In the genomic region with DNA sequence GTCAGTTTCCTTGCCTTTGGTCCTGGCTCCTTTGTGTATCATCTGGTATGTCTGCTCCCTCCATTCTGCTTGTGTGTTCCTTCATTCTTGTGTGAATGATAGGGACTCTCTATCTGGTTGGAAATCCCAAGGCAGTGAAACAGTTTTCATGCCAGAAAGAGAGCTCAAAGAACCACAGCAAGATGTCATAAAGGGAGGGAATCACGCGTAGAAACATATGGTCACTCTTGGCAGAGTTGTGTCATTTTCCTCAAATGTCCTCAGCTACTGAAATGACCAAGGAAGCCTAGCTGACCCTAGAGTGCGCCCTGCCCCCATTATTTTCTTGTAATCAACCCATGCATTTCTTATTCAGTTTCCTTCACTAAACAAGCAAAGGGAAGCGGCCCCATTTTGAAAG, we compare ENCODE assay signal across 24 cellular contexts. TPM values are rescaled to one million over a fixed set of nuclear protein-coding genes. Genes with fewer than 3 reads are reported as not detected.
DNase-seq lines count a peak whose midpoint lies in the region; ATAC-seq, FAIRE-seq and TF ChIP-seq lines count a peak whose summit lies in the region.
"Had no signal": no experiment of that assay in that cellular context is flagged by ENCODE, and none has a peak within 500 bp of the region (broad histone marks: within the 10 kb centered on the region; RNA-seq: fewer than 3 reads in every experiment).

No MANE protein-coding gene starts in this region.

- no peaks in the 10 kb centered on the region for H3K27me3 Mint-ChIP-seq in T-helper 1 cell treated with Interleukin-12 subunit alpha and Interleukin-12 subunit beta and Interleukin-4 antibody, amounts not matched to agents 30 μg/mL and 1 μg/mL, for 36 hours (ENCODE audit: low read depth)
- no peaks in the 10 kb centered on the region for H3K27me3 Mint-ChIP-seq in activated naive CD8-positive, alpha-beta T cell treated with anti-CD3 and anti-CD28 coated beads, Interleukin-2, amount 50 U/mL, for 24 hours
- no peaks in the 10 kb centered on the region for H3K27me3 Mint-ChIP-seq in natural killer cell treated with Interleukin-12 subunit alpha and Interleukin-12 subunit beta and Interleukin-15 and Interleukin-18, amount 100 ng/mL, for 72 hours
- H3K27me3 Mint-ChIP-seq: stimulated activated naive B cell treated with anti-CD40 and anti-IgM and Interleukin-4, amounts not matched to agents 10 μg/mL and 1 μg/mL and 100 μg/mL, for 72 hours had no signal

- no peak overlapping the region for H3K9ac ChIP-seq in kidney (ENCODE audit: low read length in 2 of 2)
- H3K9ac ChIP-seq: KMS-11 had no signal

- H3K4me1 ChIP-seq in kidney (ENCODE audit: control insufficient read depth in 1 of 2, insufficient read depth in 1 of 2, low read depth in 1 of 2, low read length in 2 of 2): peaks cover 0 to 2% of the 10 kb centered on the region in 2 donors
- H3K4me1 ChIP-seq: esophagus squamous epithelium, gastrocnemius medialis had no signal

- no peak for DNase-seq in T-helper 1 cell
- peak; percentile 5 for DNase-seq in RPMI7951 (ENCODE audit: low read depth)
- no peak for DNase-seq in activated naive CD8-positive, alpha-beta T cell treated with anti-CD3 and anti-CD28 coated beads, Interleukin-2, amount 50 U/mL, for 24 hours
- DNase-seq in natural killer cell treated with Interleukin-12 subunit alpha and Interleukin-12 subunit beta and Interleukin-15 and Interleukin-18, amount 100 ng/mL, for 72 hours (ENCODE audit: low spot score): no peak
- DNase-seq in NCI-H82 treated with DMSO at 0.1 percent for 48 hours (lab: John Stamatoyannopoulos, UW; ENCODE audit: unreplicated experiment): no peak
- DNase-seq in erythroblast (lab: John Stamatoyannopoulos, UW): no peak
- DNase-seq in kidney: no peak
- DNase-seq: activated CD4-positive, alpha-beta T cell treated with anti-CD3 and anti-CD28 coated beads for 4 hours; activated naive CD4-positive, alpha-beta T cell treated with Interleukin-2 at 50 U/mL for 16 hours; DND-41; esophagus squamous epithelium; gastrocnemius medialis; NCI-H1694 treated with DMSO at 0.1 percent for 48 hours; NCI-H526; nucleus accumbens; small intestine; stimulated activated CD4-positive, alpha-beta T cell treated with anti-CD3 and anti-CD28 coated beads, Interleukin-2, amount 100 ng/mL, for 24 hours; stimulated activated naive B cell treated with anti-CD40 and anti-IgM and Interleukin-4, amounts not matched to agents 10 μg/mL and 1 μg/mL and 100 μg/mL, for 72 hours had no signal

- ATAC-seq in activated naive CD8-positive, alpha-beta T cell treated with anti-CD3 and anti-CD28 coated beads, Interleukin-2, amount 50 U/mL, for 24 hours: no peak
- no peak for ATAC-seq in natural killer cell treated with Interleukin-12 subunit alpha and Interleukin-12 subunit beta and Interleukin-15 and Interleukin-18, amount 100 ng/mL, for 72 hours
- ATAC-seq: gastrocnemius medialis; stimulated activated naive B cell treated with anti-CD40 and anti-IgM and Interleukin-4, amounts not matched to agents 10 μg/mL and 1 μg/mL and 100 μg/mL, for 72 hours had no signal

- no peak overlapping the region for H3K4me3 Mint-ChIP-seq in T-helper 1 cell treated with Interleukin-12 subunit alpha and Interleukin-12 subunit beta and Interleukin-4 antibody, amounts not matched to agents 30 μg/mL and 1 μg/mL, for 36 hours
- no peak overlapping the region for H3K4me3 Mint-ChIP-seq in activated naive CD8-positive, alpha-beta T cell treated with anti-CD3 and anti-CD28 coated beads, Interleukin-2, amount 50 U/mL, for 24 hours
- no peak overlapping the region for H3K4me3 Mint-ChIP-seq in natural killer cell treated with Interleukin-12 subunit alpha and Interleukin-12 subunit beta and Interleukin-15 and Interleukin-18, amount 100 ng/mL, for 72 hours
- H3K4me3 Mint-ChIP-seq: stimulated activated naive B cell treated with anti-CD40 and anti-IgM and Interleukin-4, amounts not matched to agents 10 μg/mL and 1 μg/mL and 100 μg/mL, for 72 hours had no signal

- peak overlapping the region; percentile 26 for H3K27ac Mint-ChIP-seq in T-helper 1 cell treated with Interleukin-12 subunit alpha and Interleukin-12 subunit beta and Interleukin-4 antibody, amounts not matched to agents 30 μg/mL and 1 μg/mL, for 36 hours
- H3K27ac Mint-ChIP-seq in activated naive CD8-positive, alpha-beta T cell treated with anti-CD3 and anti-CD28 coated beads, Interleukin-2, amount 50 U/mL, for 24 hours: peak overlapping the region; percentile 79
- peak overlapping the region; percentile 54 to 85 for H3K27ac Mint-ChIP-seq in natural killer cell treated with Interleukin-12 subunit alpha and Interleukin-12 subunit beta and Interleukin-15 and Interleukin-18, amount 100 ng/mL, for 72 hours
- H3K27ac Mint-ChIP-seq: stimulated activated naive B cell treated with anti-CD40 and anti-IgM and Interleukin-4, amounts not matched to agents 10 μg/mL and 1 μg/mL and 100 μg/mL, for 72 hours had no signal

- no peak overlapping the region for H3K4me3 ChIP-seq in kidney (ENCODE audit: low read length in 2 of 2)
- H3K4me3 ChIP-seq: esophagus squamous epithelium, gastrocnemius medialis had no signal

- no peak for TF ChIP-seq POLR2A in erythroblast (IDR thresholded peaks at IDR 0.05; ENCODE audit: low read length)

- TF ChIP-seq CTCF in kidney (IDR thresholded peaks at IDR 0.05; ENCODE audit: borderline replicate concordance, extremely low read depth, insufficient read depth): no peak

- intact Hi-C loops in kidney (cut with DNase I): no loop called here

- peaks cover 66% of the 10 kb centered on the region for H3K36me3 Mint-ChIP-seq in T-helper 1 cell treated with Interleukin-12 subunit alpha and Interleukin-12 subunit beta and Interleukin-4 antibody, amounts not matched to agents 30 μg/mL and 1 μg/mL, for 36 hours (ENCODE audit: low read depth)
- peaks cover 62% of the 10 kb centered on the region for H3K36me3 Mint-ChIP-seq in activated naive CD8-positive, alpha-beta T cell treated with anti-CD3 and anti-CD28 coated beads, Interleukin-2, amount 50 U/mL, for 24 hours (ENCODE audit: low read depth)
- peaks cover 40% of the 10 kb centered on the region for H3K36me3 Mint-ChIP-seq in natural killer cell treated with Interleukin-12 subunit alpha and Interleukin-12 subunit beta and Interleukin-15 and Interleukin-18, amount 100 ng/mL, for 72 hours

- H3K36me3 ChIP-seq in kidney (ENCODE audit: control insufficient read depth in 1 of 2, insufficient read depth in 2 of 2, low read length in 2 of 2): no peaks in the 10 kb centered on the region
- H3K36me3 ChIP-seq: gastrocnemius medialis had no signal

- no peak overlapping the region for H3K27ac ChIP-seq in kidney (ENCODE audit: low read depth in 2 of 2, low read length in 2 of 2)
- H3K27ac ChIP-seq: 22Rv1, esophagus squamous epithelium, gastrocnemius medialis, KMS-11 had no signal

- H3K9me3 Mint-ChIP-seq in T-helper 1 cell treated with Interleukin-12 subunit alpha and Interleukin-12 subunit beta and Interleukin-4 antibody, amounts not matched to agents 30 μg/mL and 1 μg/mL, for 36 hours: no peaks in the 10 kb centered on the region
- no peaks in the 10 kb centered on the region for H3K9me3 Mint-ChIP-seq in activated naive CD8-positive, alpha-beta T cell treated with anti-CD3 and anti-CD28 coated beads, Interleukin-2, amount 50 U/mL, for 24 hours
- no peaks in the 10 kb centered on the region for H3K9me3 Mint-ChIP-seq in natural killer cell treated with Interleukin-12 subunit alpha and Interleukin-12 subunit beta and Interleukin-15 and Interleukin-18, amount 100 ng/mL, for 72 hours
- H3K9me3 Mint-ChIP-seq: stimulated activated naive B cell treated with anti-CD40 and anti-IgM and Interleukin-4, amounts not matched to agents 10 μg/mL and 1 μg/mL and 100 μg/mL, for 72 hours had no signal

- no peaks in the 10 kb centered on the region for H3K9me3 ChIP-seq in kidney (ENCODE audit: control insufficient read depth in 1 of 2, low read length in 2 of 2)
- H3K9me3 ChIP-seq: esophagus squamous epithelium, gastrocnemius medialis had no signal

- no peak for FAIRE-seq in kidney (lab: Jason Lieb, UNC)
- FAIRE-seq: colon, GM12892, GM19239, small intestine had no signal

- peaks cover 51% of the 10 kb centered on the region for H3K4me1 Mint-ChIP-seq in T-helper 1 cell treated with Interleukin-12 subunit alpha and Interleukin-12 subunit beta and Interleukin-4 antibody, amounts not matched to agents 30 μg/mL and 1 μg/mL, for 36 hours (ENCODE audit: low read depth)
- H3K4me1 Mint-ChIP-seq in activated naive CD8-positive, alpha-beta T cell treated with anti-CD3 and anti-CD28 coated beads, Interleukin-2, amount 50 U/mL, for 24 hours: peaks cover 42% of the 10 kb centered on the region
- peaks cover 33 to 44% of the 10 kb centered on the region in 2 donors for H3K4me1 Mint-ChIP-seq in natural killer cell treated with Interleukin-12 subunit alpha and Interleukin-12 subunit beta and Interleukin-15 and Interleukin-18, amount 100 ng/mL, for 72 hours (ENCODE audit: low read depth in 2 of 2)

RNA-seq across cellular contexts. Expression of a gene that starts 48.0 kb away (rescaled TPM):
- 0.12 and 0.20 TPM in 2 replicates for total RNA-seq in RPMI7951 (2014; rRNA removed; shearing (Covaris generic))
- 100 to 1,000 TPM; 154 to 241 TPM for total RNA-seq in natural killer cell treated with Interleukin-12 subunit alpha and Interleukin-12 subunit beta and Interleukin-15 and Interleukin-18, amount 100 ng/mL, for 72 hours
- total RNA-seq in kidney: 12.5 TPM
- 3.4 TPM for polyA plus RNA-seq in kidney (ENCODE audit: insufficient read depth, low read depth, low replicate concordance)

Comparison
In these comparisons a context has a peak if more than half of its experiments do, and no peak if none do; other contexts are left out.
1. H3K27ac Mint-ChIP-seq: peak in every context shown above with its lines; median percentile 79 in activated naive CD8-positive, alpha-beta T cell treated with anti-CD3 and anti-CD28 coated beads, Interleukin-2, amount 50 U/mL, for 24 hours; 70 in natural killer cell treated with Interleukin-12 subunit alpha and Interleukin-12 subunit beta and Interleukin-15 and Interleukin-18, amount 100 ng/mL, for 72 hours; 26 in T-helper 1 cell treated with Interleukin-12 subunit alpha and Interleukin-12 subunit beta and Interleukin-4 antibody, amounts not matched to agents 30 μg/mL and 1 μg/mL, for 36 hours.
2. RNA of a gene that starts 48.0 kb away (total RNA-seq): 154 to 241 TPM in natural killer cell treated with Interleukin-12 subunit alpha and Interleukin-12 subunit beta and Interleukin-15 and Interleukin-18, amount 100 ng/mL, for 72 hours and 12.5 TPM in kidney (single experiment); 0.12 to 0.20 TPM in RPMI7951; every median in the first group is over 10 times any median in the second.